In genomic region chr9:99411479-99412100, GRCh38 we compare ENCODE assay signal across 2 cellular contexts.
TF ChIP-seq lines count a peak whose summit lies in the region.

No MANE protein-coding gene starts in this region.

TF ChIP-seq in IMR-90, 13 proteins besides CTCF, POLR2A, EP300 and RAD21:
- TF ChIP-seq BHLHE40 (IDR thresholded peaks at IDR 0.05; ENCODE audit: low read depth, low read length), result no peak
- TF ChIP-seq USF2 (IDR thresholded peaks at IDR 0.05; ENCODE audit: low read depth, low read length), result no peak
- no peak for TF ChIP-seq FOS (IDR thresholded peaks at IDR 0.05; ENCODE audit: low read depth, low read length)
- TF ChIP-seq MAZ (IDR thresholded peaks at IDR 0.05; ENCODE audit: borderline replicate concordance, low read depth, low read length), result no peak
- no peak for TF ChIP-seq MAFK (IDR thresholded peaks at IDR 0.05; ENCODE audit: low read depth, low read length)
- no peak for TF ChIP-seq RFX5 (IDR thresholded peaks at IDR 0.05; ENCODE audit: low read depth, low read length)
- no peak for TF ChIP-seq RCOR1 (IDR thresholded peaks at IDR 0.05; ENCODE audit: insufficient replicate concordance, low read length)
- TF ChIP-seq NFE2L2 (IDR thresholded peaks at IDR 0.05; ENCODE audit: low read depth, low read length), result no peak
- TF ChIP-seq MXI1 (IDR thresholded peaks at IDR 0.05; ENCODE audit: borderline replicate concordance, low read depth, low read length), result no peak
- TF ChIP-seq ELK1 (IDR thresholded peaks at IDR 0.05; ENCODE audit: borderline replicate concordance, low read depth, low read length), result no peak
- no peak for TF ChIP-seq CEBPB (IDR thresholded peaks at IDR 0.05; ENCODE audit: low read depth, low read length)
- no peak for TF ChIP-seq SMC3 (IDR thresholded peaks at IDR 0.05; ENCODE audit: low read depth, low read length)
- TF ChIP-seq CHD1 (IDR thresholded peaks at IDR 0.05; ENCODE audit: low read depth, low read length), result no peak

TF ChIP-seq in SK-N-SH treated with all-trans-retinoic acid at 6 μM for 48 hours, 23 proteins besides CTCF, POLR2A, EP300 and RAD21:
- TF ChIP-seq TSHZ2 (CRISPR knock-in tag; IDR thresholded peaks at IDR 0.05) (no peak), ZNF8 (CRISPR knock-in tag; IDR thresholded peaks at IDR 0.05) (no peak), TOX (CRISPR knock-in tag; IDR thresholded peaks at IDR 0.05; ENCODE audit: borderline replicate concordance) (peak; percentile 70; the same call in 1 of the 2 replicates), ZNF565 (CRISPR knock-in tag; conservative IDR thresholded peaks at IDR 0.05; ENCODE audit: low read depth) (peak; percentile 99), RARB (CRISPR knock-in tag; IDR thresholded peaks at IDR 0.05) (peak; percentile 55; the same call in 1 of the 2 replicates)
